Comparison of ENCODE assay signal across 28 cellular contexts in genomic region chr7:35362341-35362740, GRCh38.
"Had no signal": no experiment of that assay in that cellular context is flagged by ENCODE, and none has a peak within 500 bp of the region (broad histone marks: within the 10 kb centered on the region; RNA-seq: fewer than 3 reads in every experiment).

No MANE protein-coding gene starts in this region.

- H3K9me3 ChIP-seq: mucosa of descending colon, psoas muscle, testis, thyroid gland, upper lobe of right lung, uterus had no signal

- H3K27ac ChIP-seq: left lung, lower lobe of right lung, parathyroid adenoma, psoas muscle, right lobe of liver, stomach, testis, thyroid gland, transverse colon, upper lobe of right lung, uterus had no signal

- FAIRE-seq: kidney had no signal

- H3K36me3 Mint-ChIP-seq: mesothelial cell of epicardium; naive thymus-derived CD4-positive, alpha-beta T cell; natural killer cell treated with Interleukin-12 subunit alpha and Interleukin-12 subunit beta and Interleukin-15 and Interleukin-18, amount 100 ng/mL, for 72 hours; stimulated activated naive B cell treated with anti-CD40 and anti-IgM and Interleukin-4, amounts not matched to agents 10 μg/mL and 1 μg/mL and 100 μg/mL, for 72 hours had no signal

- H3K4me3 Mint-ChIP-seq: mesothelial cell of epicardium; natural killer cell treated with Interleukin-12 subunit alpha and Interleukin-12 subunit beta and Interleukin-15 and Interleukin-18, amount 100 ng/mL, for 72 hours; stimulated activated naive B cell treated with anti-CD40 and anti-IgM and Interleukin-4, amounts not matched to agents 10 μg/mL and 1 μg/mL and 100 μg/mL, for 72 hours had no signal

- H3K27ac Mint-ChIP-seq: mesothelial cell of epicardium; naive thymus-derived CD4-positive, alpha-beta T cell; natural killer cell treated with Interleukin-12 subunit alpha and Interleukin-12 subunit beta and Interleukin-15 and Interleukin-18, amount 100 ng/mL, for 72 hours; stimulated activated naive B cell treated with anti-CD40 and anti-IgM and Interleukin-4, amounts not matched to agents 10 μg/mL and 1 μg/mL and 100 μg/mL, for 72 hours had no signal

- DNase-seq: hippocampal formation; kidney; left colon; left lung; lower lobe of right lung; mammary epithelial cell; mesenchymal stem cell; mucosa of descending colon; naive thymus-derived CD4-positive, alpha-beta T cell; nucleus accumbens; psoas muscle; right lobe of liver; stimulated activated CD4-positive, alpha-beta T cell treated with anti-CD3 and anti-CD28 coated beads, Interleukin-1b, Interleukin-23, amount 100 ng/mL, for 48 hours; stimulated activated CD4-positive, alpha-beta T cell treated with anti-CD3 and anti-CD28 coated beads, Interleukin-2, amount 100 ng/mL, for 48 hours; stimulated activated CD4-positive, alpha-beta T cell treated with anti-CD3 and anti-CD28 coated beads, Interleukin-4, amount 100 ng/mL, for 4 hours; stimulated activated CD8-positive, alpha-beta memory T cell treated with anti-CD3 and anti-CD28 coated beads, Interleukin-4, amount 100 ng/mL, for 48 hours; stimulated activated naive B cell treated with anti-CD40 and anti-IgM and Interleukin-4, amounts not matched to agents 10 μg/mL and 1 μg/mL and 100 μg/mL, for 72 hours; stimulated activated naive CD8-positive, alpha-beta T cell treated with anti-CD3 and anti-CD28 coated beads, Interleukin-15, Interleukin-2, amounts not matched to agents 100 U/mL and 50 U/mL, for 24 hours; stomach; testis; thyroid gland; transverse colon; upper lobe of right lung; uterus had no signal

- H3K4me1 ChIP-seq: left lung, lower lobe of right lung, parathyroid adenoma, psoas muscle, right lobe of liver, stomach, testis, thyroid gland, transverse colon, upper lobe of right lung, uterus had no signal

- H3K4me1 Mint-ChIP-seq: mesothelial cell of epicardium; naive thymus-derived CD4-positive, alpha-beta T cell had no signal

- H3K36me3 ChIP-seq: left lung, lower lobe of right lung, right lobe of liver, stomach, thyroid gland, transverse colon, upper lobe of right lung, uterus had no signal

- H3K4me3 ChIP-seq: left lung, lower lobe of right lung, mucosa of descending colon, psoas muscle, right lobe of liver, smooth muscle cell, stomach, testis, thyroid gland, transverse colon, upper lobe of right lung, uterus had no signal

- H3K9me3 Mint-ChIP-seq: naive thymus-derived CD4-positive, alpha-beta T cell; natural killer cell treated with Interleukin-12 subunit alpha and Interleukin-12 subunit beta and Interleukin-15 and Interleukin-18, amount 100 ng/mL, for 72 hours; stimulated activated naive B cell treated with anti-CD40 and anti-IgM and Interleukin-4, amounts not matched to agents 10 μg/mL and 1 μg/mL and 100 μg/mL, for 72 hours had no signal

- H3K27me3 ChIP-seq: left lung, right lobe of liver, stomach, testis, thyroid gland, transverse colon, upper lobe of right lung, uterus had no signal
